ENCODE assay signal across 2 cellular contexts in the genomic region with DNA sequence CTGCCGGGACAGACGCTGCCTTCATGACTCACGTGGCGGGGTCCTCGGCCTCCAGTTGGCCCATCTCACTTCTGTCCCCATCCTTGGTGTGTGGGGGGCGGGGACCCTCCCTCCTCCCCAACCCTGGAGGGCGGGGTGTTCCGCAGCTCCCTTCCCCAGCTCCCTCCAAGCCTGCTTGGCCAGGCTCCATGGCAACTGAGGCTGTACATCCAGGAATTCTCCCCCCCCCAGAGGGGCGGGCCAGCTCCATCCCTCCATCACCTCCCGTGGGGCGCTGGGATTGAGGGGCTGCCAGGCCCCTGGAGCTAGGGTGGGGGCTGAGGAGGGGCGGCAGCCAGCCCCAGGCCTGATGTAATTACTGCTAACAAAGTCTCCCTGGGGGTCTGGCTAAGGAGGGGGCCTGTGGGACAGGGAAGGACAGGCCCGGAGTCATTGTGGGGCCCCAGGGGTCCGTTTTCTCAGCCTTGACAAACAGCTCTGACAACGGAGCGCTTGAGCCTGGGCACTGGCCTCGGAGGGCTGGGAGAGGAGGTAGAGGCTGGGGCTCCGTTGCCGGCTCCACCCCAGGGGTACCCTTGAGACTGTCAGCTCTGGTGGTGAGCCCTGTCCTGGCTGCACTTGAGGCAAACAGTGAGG.
TF ChIP-seq lines count a peak whose summit lies in the region.

No MANE protein-coding gene starts in this region.

TF ChIP-seq in HepG2, 621 proteins besides CTCF, POLR2A, EP300 and RAD21:
- TF ChIP-seq AGO2 (optimal IDR thresholded peaks at IDR 0.05; ENCODE audit: low read depth, low read length): peak; percentile 88
- TF ChIP-seq, protein P1, sequence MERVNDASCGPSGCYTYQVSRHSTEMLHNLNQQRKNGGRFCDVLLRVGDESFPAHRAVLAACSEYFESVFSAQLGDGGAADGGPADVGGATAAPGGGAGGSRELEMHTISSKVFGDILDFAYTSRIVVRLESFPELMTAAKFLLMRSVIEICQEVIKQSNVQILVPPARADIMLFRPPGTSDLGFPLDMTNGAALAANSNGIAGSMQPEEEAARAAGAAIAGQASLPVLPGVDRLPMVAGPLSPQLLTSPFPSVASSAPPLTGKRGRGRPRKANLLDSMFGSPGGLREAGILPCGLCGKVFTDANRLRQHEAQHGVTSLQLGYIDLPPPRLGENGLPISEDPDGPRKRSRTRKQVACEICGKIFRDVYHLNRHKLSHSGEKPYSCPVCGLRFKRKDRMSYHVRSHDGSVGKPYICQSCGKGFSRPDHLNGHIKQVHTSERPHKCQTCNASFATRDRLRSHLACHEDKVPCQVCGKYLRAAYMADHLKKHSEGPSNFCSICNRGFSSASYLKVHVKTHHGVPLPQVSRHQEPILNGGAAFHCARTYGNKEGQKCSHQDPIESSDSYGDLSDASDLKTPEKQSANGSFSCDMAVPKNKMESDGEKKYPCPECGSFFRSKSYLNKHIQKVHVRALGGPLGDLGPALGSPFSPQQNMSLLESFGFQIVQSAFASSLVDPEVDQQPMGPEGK (CRISPR knock-in tag; IDR thresholded peaks at IDR 0.05): peak; percentile 24; the same call in 1 of the 2 replicates
- TF ChIP-seq, protein P2, sequence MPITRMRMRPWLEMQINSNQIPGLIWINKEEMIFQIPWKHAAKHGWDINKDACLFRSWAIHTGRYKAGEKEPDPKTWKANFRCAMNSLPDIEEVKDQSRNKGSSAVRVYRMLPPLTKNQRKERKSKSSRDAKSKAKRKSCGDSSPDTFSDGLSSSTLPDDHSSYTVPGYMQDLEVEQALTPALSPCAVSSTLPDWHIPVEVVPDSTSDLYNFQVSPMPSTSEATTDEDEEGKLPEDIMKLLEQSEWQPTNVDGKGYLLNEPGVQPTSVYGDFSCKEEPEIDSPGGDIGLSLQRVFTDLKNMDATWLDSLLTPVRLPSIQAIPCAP (CRISPR knock-in tag; IDR thresholded peaks at IDR 0.05; ENCODE audit: low read depth): no peak
TF ChIP-seq in HepG2: peak in this region for 2.

TF ChIP-seq in GM12891, 5 proteins besides CTCF, POLR2A, EP300 and RAD21:
- TF ChIP-seq PAX5 (IDR thresholded peaks at IDR 0.05; ENCODE audit: insufficient read depth, low read length, severe bottlenecking) (no peak), TAF1 (IDR thresholded peaks at IDR 0.05; ENCODE audit: low read depth, low read length) (no peak), SPI1 (IDR thresholded peaks at IDR 0.05; ENCODE audit: low read depth, low read length) (no peak), POU2F2 (IDR thresholded peaks at IDR 0.05; ENCODE audit: low read depth, low read length) (no peak), POLR2AphosphoS5 (IDR thresholded peaks at IDR 0.05; ENCODE audit: low read depth, low read length) (no peak)
TF ChIP-seq in GM12891: peak in this region for 0.
